15 cellular contexts compared by ENCODE assay signal in the genomic region with DNA sequence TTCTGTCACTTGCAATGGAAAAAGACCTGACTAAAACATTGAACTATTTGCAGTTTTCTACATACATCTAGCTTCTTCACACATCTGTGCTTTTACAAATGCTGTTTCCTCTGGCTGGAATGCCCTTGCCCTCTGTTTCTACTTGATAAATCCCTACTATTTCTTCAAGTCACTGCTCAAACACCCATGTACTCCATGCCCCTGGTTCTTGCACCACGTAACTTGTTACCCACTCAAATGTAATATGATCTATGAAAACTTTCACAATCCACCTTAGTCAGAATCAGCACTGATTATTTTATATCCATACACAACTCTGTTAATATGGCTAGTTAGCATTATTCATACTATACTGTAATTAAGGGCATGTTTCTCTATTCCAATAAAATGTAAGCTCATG.
A peak's percentile ranks its signal among the peaks of the same experiment; 100 is the strongest.
DNase-seq lines count a peak whose midpoint lies in the region; ATAC-seq and TF ChIP-seq lines count a peak whose summit lies in the region.
"Had no signal": no experiment of that assay in that cellular context is flagged by ENCODE, and none has a peak within 500 bp of the region (broad histone marks: within the 10 kb centered on the region; RNA-seq: fewer than 3 reads in every experiment).

No MANE protein-coding gene starts in this region.

- H3K27me3 ChIP-seq in adipocyte (replicated peaks; ENCODE audit: control insufficient read depth, insufficient read depth, low read length) (no peaks in the 10 kb centered on the region), osteoblast (ENCODE audit: insufficient read depth, low read length) (no peaks in the 10 kb centered on the region)
- H3K27me3 ChIP-seq: BE2C had no signal

- H3K36me3 ChIP-seq in adipocyte (ENCODE audit: control insufficient read depth, insufficient read depth, low read length, severe bottlenecking) (no peaks in the 10 kb centered on the region), osteoblast (ENCODE audit: insufficient read depth, low read length) (no peaks in the 10 kb centered on the region)
- H3K36me3 ChIP-seq: BE2C, HAP-1 had no signal

- no peak overlapping the region for H2AFZ ChIP-seq in osteoblast (ENCODE audit: low read length)

- ATAC-seq in HG02798 (IDR thresholded peaks at IDR 0.05; ENCODE audit: poor library complexity, unreplicated experiment) (no peak), HG03442 (IDR thresholded peaks at IDR 0.05; ENCODE audit: unreplicated experiment) (no peak)
- ATAC-seq: A549 had no signal

- H3K79me2 ChIP-seq in osteoblast (ENCODE audit: insufficient read depth, low read length), result no peaks in the 10 kb centered on the region

- H3K4me2 ChIP-seq in osteoblast (ENCODE audit: insufficient read depth, low read length), result no peak overlapping the region
- H3K4me2 ChIP-seq: A549 had no signal

- no peak overlapping the region for H3K4me3 ChIP-seq in adipocyte (ENCODE audit: low read length)
- no peak overlapping the region for H3K4me3 ChIP-seq in fibroblast of mammary gland (ENCODE audit: control insufficient read depth, low read depth, low read length)
- no peak overlapping the region for H3K4me3 ChIP-seq in osteoblast (ENCODE audit: insufficient read depth, low read length)
- H3K4me3 ChIP-seq: A549, HAP-1 had no signal

- H4K20me1 ChIP-seq in osteoblast (ENCODE audit: insufficient read depth, low read length), result no peaks in the 10 kb centered on the region

- DNase-seq in LHCN-M2 (ENCODE audit: low read depth) (peak; percentile 4), adipocyte (ENCODE audit: low read depth) (peak; percentile 51), fibroblast of mammary gland (ENCODE audit: low read depth) (peak; percentile 25), osteoblast (ENCODE audit: insufficient read length, low spot score, missing footprints) (peak; percentile 27), NCI-H187 treated with DMSO at 0.1 percent for 48 hours (lab: John Stamatoyannopoulos, UW) (no peak)
- no peak for DNase-seq in effector CD8-positive, alpha-beta T cell (lab: John Stamatoyannopoulos, UW)
- DNase-seq: BE2C; CD4-positive, alpha-beta memory T cell; DMS79; GDM1 had no signal

- no peaks in the 10 kb centered on the region for H3K9me3 ChIP-seq in adipocyte (ENCODE audit: control insufficient read depth, low read length)
- H3K9me3 ChIP-seq in osteoblast (ENCODE audit: low read depth, low read length), result no peaks in the 10 kb centered on the region
- H3K9me3 ChIP-seq: A549, BE2C, HAP-1 had no signal

- peak overlapping the region; percentile 59 for H3K9ac ChIP-seq in adipocyte (ENCODE audit: low read length)

- no peak overlapping the region for H3K27ac ChIP-seq in osteoblast (ENCODE audit: low read depth, low read length)
- H3K27ac ChIP-seq: A549, C4-2B had no signal

- H3K4me1 ChIP-seq in adipocyte (ENCODE audit: control insufficient read depth, insufficient read depth, low read length), result peaks cover 22% of the 10 kb centered on the region
- peaks cover under 1% of the 10 kb centered on the region for H3K4me1 ChIP-seq in osteoblast (ENCODE audit: insufficient read depth, low read length)
- H3K4me1 ChIP-seq: A549, BE2C had no signal

- TF ChIP-seq CTCF in fibroblast of mammary gland (conservative IDR thresholded peaks at IDR 0.05; ENCODE audit: control insufficient read depth, insufficient read depth, low read depth, low read length) (no peak), osteoblast (IDR thresholded peaks at IDR 0.05; ENCODE audit: extremely low read depth, low read depth, low read length) (no peak)

Comparison
In these comparisons a context has a peak if more than half of its experiments do, and no peak if none do; other contexts are left out.
1. DNase-seq: peak in LHCN-M2 (single experiment), adipocyte (single experiment), fibroblast of mammary gland (single experiment) and osteoblast (single experiment); none in effector CD8-positive, alpha-beta T cell (single experiment) and NCI-H187 treated with DMSO at 0.1 percent for 48 hours (single experiment).